In the genomic region with DNA sequence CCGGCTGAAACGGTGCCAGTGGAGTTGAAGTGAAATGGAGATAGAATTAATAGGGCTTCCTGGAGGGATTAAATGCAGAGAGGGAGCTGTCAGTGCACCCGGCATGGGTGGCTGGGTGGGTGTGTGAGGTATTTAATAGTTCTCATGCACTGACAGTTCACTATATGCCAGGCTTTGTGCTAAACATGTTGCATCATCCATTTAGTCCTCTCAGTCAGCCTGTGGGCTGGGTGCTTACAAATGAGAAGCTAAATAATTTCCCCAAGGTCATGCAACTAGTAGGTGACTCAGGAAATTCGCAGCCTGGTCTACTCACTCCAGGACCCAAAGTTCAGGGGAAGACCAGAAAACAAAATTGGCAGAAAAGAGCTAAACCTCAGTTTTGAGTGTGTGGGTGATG, we compare ENCODE assay signal across 8 cellular contexts.
DNase-seq lines count a peak whose midpoint lies in the region; ATAC-seq, FAIRE-seq and TF ChIP-seq lines count a peak whose summit lies in the region.

No MANE protein-coding gene starts in this region.

- ATAC-seq in HG03342 (IDR thresholded peaks at IDR 0.05; ENCODE audit: unreplicated experiment), result no peak

- no peaks in the 10 kb centered on the region for H3K27me3 ChIP-seq in bronchial epithelial cell (ENCODE audit: control insufficient read depth, insufficient read depth, low read length)

- peak; percentile 74 for DNase-seq in activated CD4-positive, alpha-beta T cell treated with anti-CD3 and anti-CD28 coated beads for 48 hours
- no peak for DNase-seq in activated CD4-positive, alpha-beta T cell treated with anti-CD3 and anti-CD28 coated beads, Interleukin-2, amount 50 U/mL, for 4 hours
- DNase-seq in NCI-H82 treated with DMSO at 0.1 percent for 48 hours (lab: John Stamatoyannopoulos, UW; ENCODE audit: unreplicated experiment) (peak; percentile 26), bronchial epithelial cell (ENCODE audit: low read depth) (peak; percentile 30), NCI-H1105 treated with DMSO at 0.1 percent for 48 hours (lab: John Stamatoyannopoulos, UW) (no peak), HPDE6-E6E7 (ENCODE audit: extremely low spot score) (no peak)
- peak; percentile 31 for DNase-seq in stimulated activated CD8-positive, alpha-beta memory T cell treated with anti-CD3 and anti-CD28 coated beads, Interleukin-4, amount 100 ng/mL, for 24 hours (ENCODE audit: low read depth)

- H3K4me3 ChIP-seq in bronchial epithelial cell (ENCODE audit: low read depth, low read length), result no peak overlapping the region

- H3K36me3 ChIP-seq in bronchial epithelial cell (ENCODE audit: control insufficient read depth, insufficient read depth, low read length), result no peaks in the 10 kb centered on the region

- TF ChIP-seq CTCF in bronchial epithelial cell (IDR thresholded peaks at IDR 0.05; ENCODE audit: insufficient read depth, low read length, severe bottlenecking), result no peak

- no peak for FAIRE-seq in bronchial epithelial cell (lab: Jason Lieb, UNC)

Comparison
In these comparisons a context has a peak if more than half of its experiments do, and no peak if none do; other contexts are left out.
1. DNase-seq: peak in activated CD4-positive, alpha-beta T cell treated with anti-CD3 and anti-CD28 coated beads for 48 hours (single experiment), NCI-H82 treated with DMSO at 0.1 percent for 48 hours (single experiment), bronchial epithelial cell (single experiment) and stimulated activated CD8-positive, alpha-beta memory T cell treated with anti-CD3 and anti-CD28 coated beads, Interleukin-4, amount 100 ng/mL, for 24 hours (single experiment); none in activated CD4-positive, alpha-beta T cell treated with anti-CD3 and anti-CD28 coated beads, Interleukin-2, amount 50 U/mL, for 4 hours (0 of 2), NCI-H1105 treated with DMSO at 0.1 percent for 48 hours (single experiment) and HPDE6-E6E7 (single experiment).